8 cellular contexts compared by ENCODE assay signal in genomic region chr9:2469681-2470141, GRCh38.
DNase-seq lines count a peak whose midpoint lies in the region; ATAC-seq lines count a peak whose summit lies in the region.

No MANE protein-coding gene starts in this region.

- H3K36me3 ChIP-seq in GM23248 (ENCODE audit: low read depth), result no peaks in the 10 kb centered on the region; the same call in 1 of the 2 replicates

- H3K9me2 ChIP-seq in GM23248 (ENCODE audit: insufficient read depth), result no peaks in the 10 kb centered on the region

- ATAC-seq in left lobe of liver, result peak; percentile 27
- ATAC-seq in GM18517 (IDR thresholded peaks at IDR 0.05; ENCODE audit: unreplicated experiment), result no peak
- ATAC-seq in GM21526 (IDR thresholded peaks at IDR 0.05; ENCODE audit: low FRiP score, unreplicated experiment), result no peak

- no peak overlapping the region for H3K4me3 ChIP-seq in GM23248

- no peaks in the 10 kb centered on the region for H3F3A ChIP-seq in GM23248 (ENCODE audit: insufficient read depth)

- no peaks in the 10 kb centered on the region for H3K4me1 ChIP-seq in GM23248 (ENCODE audit: insufficient read depth)

- no peak overlapping the region for H3K27ac ChIP-seq in GM23248

- H3K4me2 ChIP-seq in GM23248 (ENCODE audit: unreplicated experiment), result no peak overlapping the region

- H3K9me3 ChIP-seq in GM23248 (ENCODE audit: low read depth), result no peaks in the 10 kb centered on the region

- H3K79me2 ChIP-seq in GM23248 (ENCODE audit: insufficient read depth), result no peaks in the 10 kb centered on the region

- in situ Hi-C loops in GM23248 (cut with MboI), result no loop called here

- H3K9ac ChIP-seq in GM23248, result no peak overlapping the region

- H3K27me3 ChIP-seq in GM23248 (replicated peaks; ENCODE audit: insufficient read depth), result no peaks in the 10 kb centered on the region

- peak overlapping the region; percentile 41; the same call in 1 of the 2 replicates for H2AFZ ChIP-seq in GM23248

- WGBS in GM23248 (ENCODE audit: low coverage in 1 of 2, low lambda C conversion rate in 2 of 2, missing lambda C conversion rate in 2 of 2), 2 experiments, result 52 to 56% methylated on average over 6 of the region's 6 CpGs

- H4K20me1 ChIP-seq in GM23248 (ENCODE audit: insufficient read depth), result no peaks in the 10 kb centered on the region

- DNase-seq in COR-L47 (lab: John Stamatoyannopoulos, UW) (peak; percentile 25), GM23248 (peak; percentile 37), SW480 (ENCODE audit: low spot score) (peak; percentile 3), left lobe of liver (ENCODE audit: low spot score) (no peak), KG1 (lab: John Stamatoyannopoulos, UW) (no peak)
- no peak for DNase-seq in activated effector memory CD4-positive, alpha-beta T cell treated with Interleukin-2 at 50 U/mL for 16 hours

Comparison
In these comparisons a context has a peak if more than half of its experiments do, and no peak if none do; other contexts are left out.
1. DNase-seq: peak in COR-L47 (single experiment), GM23248 (single experiment) and SW480 (single experiment); none in left lobe of liver (single experiment), KG1 (single experiment) and activated effector memory CD4-positive, alpha-beta T cell treated with Interleukin-2 at 50 U/mL for 16 hours (single experiment).